Comparison of ENCODE assay signal across 19 cellular contexts in genomic region chr9:124274738-124275137, GRCh38. TPM values are rescaled to one million over a fixed set of nuclear protein-coding genes. Genes with fewer than 3 reads are reported as not detected.
A peak's percentile ranks its signal among the peaks of the same experiment; 100 is the strongest.
DNase-seq lines count a peak whose midpoint lies in the region; ATAC-seq and TF ChIP-seq lines count a peak whose summit lies in the region.
"Had no signal": no experiment of that assay in that cellular context is flagged by ENCODE, and none has a peak within 500 bp of the region (broad histone marks: within the 10 kb centered on the region; RNA-seq: fewer than 3 reads in every experiment).

No MANE protein-coding gene starts in this region.

- no peak overlapping the region for H3K4me3 ChIP-seq in tibial artery
- no peak overlapping the region for H3K4me3 ChIP-seq in gastroesophageal sphincter
- H3K4me3 ChIP-seq: A549, BLaER1, PC-9, SJSA1 had no signal

- H3K36me3 Mint-ChIP-seq in HFFc6 (ENCODE audit: low read depth) (peaks cover 11% of the 10 kb centered on the region; the same call in 1 of the 2 replicates), brain (peaks cover 10% of the 10 kb centered on the region), nephron (ENCODE audit: low read depth) (no peaks in the 10 kb centered on the region)
- H3K36me3 Mint-ChIP-seq: CD8-positive, alpha-beta T cell had no signal

- TF ChIP-seq POLR2A in gastroesophageal sphincter (IDR thresholded peaks at IDR 0.05) = no peak

- DNase-seq in HFFc6 = no peak
- DNase-seq in tibial artery = no peak
- DNase-seq in stimulated activated CD4-positive, alpha-beta T cell treated with anti-CD3 and anti-CD28 coated beads, Interleukin-2, amount 100 ng/mL, for 24 hours = no peak
- DNase-seq: CD8-positive, alpha-beta T cell; DMS53; EL; NCI-H1417; NCI-H187; NCI-H226; NCI-H526; PC-9 had no signal

- H3K27ac Mint-ChIP-seq in HFFc6 = peak overlapping the region; percentile 29; the same call in 1 of the 2 replicates
- peak overlapping the region in 4 of 5 experiments; percentile 26 to 96 (median 70) for H3K27ac Mint-ChIP-seq in brain
- H3K27ac Mint-ChIP-seq in nephron = peak overlapping the region in 2 of 3 experiments; percentile 40 to 55
- H3K27ac Mint-ChIP-seq: CD8-positive, alpha-beta T cell had no signal

- WGBS in gastroesophageal sphincter (ENCODE audit: low coverage in 1 of 2), 2 donors = 86 to 90% methylated on average over 5 to 7 of the region's 7 CpGs

- peaks cover 3% of the 10 kb centered on the region for H3K27me3 Mint-ChIP-seq in HFFc6 (ENCODE audit: insufficient read depth)
- H3K27me3 Mint-ChIP-seq in brain = no peaks in the 10 kb centered on the region
- no peaks in the 10 kb centered on the region for H3K27me3 Mint-ChIP-seq in nephron (ENCODE audit: low read depth)

- no peaks in the 10 kb centered on the region for H3K27me3 ChIP-seq in tibial artery
- H3K27me3 ChIP-seq in gastroesophageal sphincter = no peaks in the 10 kb centered on the region
- H3K27me3 ChIP-seq: BLaER1, SJSA1 had no signal

- H3K9me3 ChIP-seq in tibial artery (no peaks in the 10 kb centered on the region), gastroesophageal sphincter (no peaks in the 10 kb centered on the region)
- H3K9me3 ChIP-seq: A549, BLaER1, SJSA1 had no signal

- H3K4me1 ChIP-seq in tibial artery (peaks cover 13 to 93% (median 78%) of the 10 kb centered on the region in 4 donors), gastroesophageal sphincter (peaks cover 0 to 96% (median 30%) of the 10 kb centered on the region in 3 donors)

- H3K4me3 Mint-ChIP-seq in HFFc6 = no peak overlapping the region
- H3K4me3 Mint-ChIP-seq in brain = no peak overlapping the region
- H3K4me3 Mint-ChIP-seq in nephron = no peak overlapping the region
- H3K4me3 Mint-ChIP-seq: CD8-positive, alpha-beta T cell had no signal

- H3K9me3 Mint-ChIP-seq in HFFc6 = no peaks in the 10 kb centered on the region
- no peaks in the 10 kb centered on the region for H3K9me3 Mint-ChIP-seq in brain
- H3K9me3 Mint-ChIP-seq in nephron = no peaks in the 10 kb centered on the region
- H3K9me3 Mint-ChIP-seq: CD8-positive, alpha-beta T cell had no signal

- H3K36me3 ChIP-seq in tibial artery (no peaks in the 10 kb centered on the region), gastroesophageal sphincter (no peaks in the 10 kb centered on the region)

- H3K4me1 Mint-ChIP-seq in HFFc6 (ENCODE audit: low read depth) (peaks cover 20% of the 10 kb centered on the region), brain (peaks cover 78% of the 10 kb centered on the region), nephron (peaks cover 40% of the 10 kb centered on the region)

- ATAC-seq in HG03378 (IDR thresholded peaks at IDR 0.05; ENCODE audit: unreplicated experiment) (no peak), gastroesophageal sphincter (no peak), GM19328 (IDR thresholded peaks at IDR 0.05; ENCODE audit: unreplicated experiment) (no peak)
- ATAC-seq: A549; CD8-positive, alpha-beta T cell had no signal

- TF ChIP-seq CTCF in HFFc6 (IDR thresholded peaks at IDR 0.05) = no peak
- TF ChIP-seq CTCF in brain (conservative IDR thresholded peaks at IDR 0.05) = no peak
- no peak for TF ChIP-seq CTCF in nephron (IDR thresholded peaks at IDR 0.05; ENCODE audit: unreplicated experiment in 3 of 3)
- no peak for TF ChIP-seq CTCF in tibial artery (IDR thresholded peaks at IDR 0.05)
- TF ChIP-seq CTCF in gastroesophageal sphincter (IDR thresholded peaks at IDR 0.05) = no peak

- H3K27ac ChIP-seq in tibial artery (peak overlapping the region; percentile 87 to 93), gastroesophageal sphincter (peak overlapping the region in 2 of 4 donors; percentile 78 to 89)
- H3K27ac ChIP-seq: PC-9, SJSA1 had no signal

- intact Hi-C loops in tibial artery (cut with DNase I; ENCODE audit: low total_unique reads) = no loop called here

- TF ChIP-seq EP300 in gastroesophageal sphincter (IDR thresholded peaks at IDR 0.05) = no peak

RNA-seq across cellular contexts. Expression of gene NEK6, which starts 17.0 kb away (rescaled TPM):
- 10 to 100 TPM; 66.5 to 81.1 (median 71.4) TPM for total RNA-seq in HFFc6 (2021; fragmentation: NEBNext Ultra II Directional; extraction: Animal tissue kit (Norgen Biotek cat#: 25700))
- 43.2 TPM for polyA plus RNA-seq in brain (ENCODE audit: insufficient read depth, low read depth, low replicate concordance)
- 10 to 100 TPM; 13.2 to 31.7 (median 19.3) TPM for total RNA-seq in gastroesophageal sphincter
